9 cellular contexts compared by ENCODE assay signal in genomic region chr7:105673367-105674188, GRCh38.
DNase-seq lines count a peak whose midpoint lies in the region; ATAC-seq lines count a peak whose summit lies in the region.
"Had no signal": no experiment of that assay in that cellular context is flagged by ENCODE, and none has a peak within 500 bp of the region (broad histone marks: within the 10 kb centered on the region; RNA-seq: fewer than 3 reads in every experiment).

No MANE protein-coding gene starts in this region.

- H3K27ac Mint-ChIP-seq in activated naive CD8-positive, alpha-beta T cell treated with anti-CD3 and anti-CD28 coated beads, Interleukin-2, amount 50 U/mL, for 24 hours = peak overlapping the region; percentile 79
- peak overlapping the region in 9 of 10 donors; percentile 14 to 92 (median 60) for H3K27ac Mint-ChIP-seq in naive thymus-derived CD8-positive, alpha-beta T cell
- peak overlapping the region in 1 of 2 donors; percentile 65 for H3K27ac Mint-ChIP-seq in stimulated activated naive CD8-positive, alpha-beta T cell treated with anti-CD3 and anti-CD28 coated beads, Interleukin-15, amount 100 ng/mL, for 72 hours

- DNase-seq in DMS79 (lab: John Stamatoyannopoulos, UW) = peak; percentile 99
- DNase-seq in NCI-H1417 (lab: John Stamatoyannopoulos, UW) = peak; percentile 85 to 98 (median 93)
- DNase-seq in activated naive CD8-positive, alpha-beta T cell treated with anti-CD3 and anti-CD28 coated beads, Interleukin-2, amount 50 U/mL, for 24 hours = no peak
- peak in 1 of 10 donors; percentile 18 for DNase-seq in naive thymus-derived CD8-positive, alpha-beta T cell
- DNase-seq in sciatic nerve (ENCODE audit: low spot score) = no peak
- DNase-seq in stimulated activated naive CD8-positive, alpha-beta T cell treated with anti-CD3 and anti-CD28 coated beads, Interleukin-15, amount 100 ng/mL, for 72 hours = no peak
- DNase-seq: aorta had no signal

- no peaks in the 10 kb centered on the region for H3K36me3 Mint-ChIP-seq in activated naive CD8-positive, alpha-beta T cell treated with anti-CD3 and anti-CD28 coated beads, Interleukin-2, amount 50 U/mL, for 24 hours (ENCODE audit: low read depth)
- H3K36me3 Mint-ChIP-seq in naive thymus-derived CD8-positive, alpha-beta T cell = no peaks in the 10 kb centered on the region

- intact Hi-C loops in sciatic nerve (cut with DNase I) = no loop called here

- peak; percentile 34 for ATAC-seq in activated naive CD8-positive, alpha-beta T cell treated with anti-CD3 and anti-CD28 coated beads, Interleukin-2, amount 50 U/mL, for 24 hours
- no peak for ATAC-seq in naive thymus-derived CD8-positive, alpha-beta T cell
- ATAC-seq in sciatic nerve (no peak), GM18520 (IDR thresholded peaks at IDR 0.05; ENCODE audit: unreplicated experiment) (no peak), GM18907 (IDR thresholded peaks at IDR 0.05; ENCODE audit: unreplicated experiment) (no peak)
- ATAC-seq in stimulated activated naive CD8-positive, alpha-beta T cell treated with anti-CD3 and anti-CD28 coated beads, Interleukin-15, amount 100 ng/mL, for 72 hours = no peak

- H3K9me3 Mint-ChIP-seq in activated naive CD8-positive, alpha-beta T cell treated with anti-CD3 and anti-CD28 coated beads, Interleukin-2, amount 50 U/mL, for 24 hours = no peaks in the 10 kb centered on the region
- no peaks in the 10 kb centered on the region for H3K9me3 Mint-ChIP-seq in naive thymus-derived CD8-positive, alpha-beta T cell
- H3K9me3 Mint-ChIP-seq in stimulated activated naive CD8-positive, alpha-beta T cell treated with anti-CD3 and anti-CD28 coated beads, Interleukin-15, amount 100 ng/mL, for 72 hours = no peaks in the 10 kb centered on the region

- H3K4me1 Mint-ChIP-seq in activated naive CD8-positive, alpha-beta T cell treated with anti-CD3 and anti-CD28 coated beads, Interleukin-2, amount 50 U/mL, for 24 hours = peaks cover 59% of the 10 kb centered on the region
- H3K4me1 Mint-ChIP-seq in naive thymus-derived CD8-positive, alpha-beta T cell = peaks cover 20 to 63% (median 56%) of the 10 kb centered on the region in 4 donors
- peaks cover 63% of the 10 kb centered on the region for H3K4me1 Mint-ChIP-seq in stimulated activated naive CD8-positive, alpha-beta T cell treated with anti-CD3 and anti-CD28 coated beads, Interleukin-15, amount 100 ng/mL, for 72 hours

- POLR2A ChIA-PET in naive thymus-derived CD8-positive, alpha-beta T cell (lab: Charles Lee) = interaction anchor here (1.6 to 1.9 kb wide), 2 partner anchors 16 to 17 kb away, joined by 4 to 5 read pairs; no protein-coding TSS in a partner anchor

- no peak overlapping the region for H3K4me3 Mint-ChIP-seq in activated naive CD8-positive, alpha-beta T cell treated with anti-CD3 and anti-CD28 coated beads, Interleukin-2, amount 50 U/mL, for 24 hours
- peak overlapping the region in 2 of 10 donors; percentile 2 to 36 for H3K4me3 Mint-ChIP-seq in naive thymus-derived CD8-positive, alpha-beta T cell
- H3K4me3 Mint-ChIP-seq in stimulated activated naive CD8-positive, alpha-beta T cell treated with anti-CD3 and anti-CD28 coated beads, Interleukin-15, amount 100 ng/mL, for 72 hours = no peak overlapping the region

- no peaks in the 10 kb centered on the region for H3K27me3 Mint-ChIP-seq in activated naive CD8-positive, alpha-beta T cell treated with anti-CD3 and anti-CD28 coated beads, Interleukin-2, amount 50 U/mL, for 24 hours
- no peaks in the 10 kb centered on the region for H3K27me3 Mint-ChIP-seq in naive thymus-derived CD8-positive, alpha-beta T cell
- no peaks in the 10 kb centered on the region for H3K27me3 Mint-ChIP-seq in stimulated activated naive CD8-positive, alpha-beta T cell treated with anti-CD3 and anti-CD28 coated beads, Interleukin-15, amount 100 ng/mL, for 72 hours

Comparison
In these comparisons a context has a peak if more than half of its experiments do, and no peak if none do; other contexts are left out.
1. DNase-seq: peak in DMS79 (single experiment) and NCI-H1417 (3 of 3); none in activated naive CD8-positive, alpha-beta T cell treated with anti-CD3 and anti-CD28 coated beads, Interleukin-2, amount 50 U/mL, for 24 hours (single experiment), sciatic nerve (single experiment) and stimulated activated naive CD8-positive, alpha-beta T cell treated with anti-CD3 and anti-CD28 coated beads, Interleukin-15, amount 100 ng/mL, for 72 hours (0 of 2).